In the genomic region with DNA sequence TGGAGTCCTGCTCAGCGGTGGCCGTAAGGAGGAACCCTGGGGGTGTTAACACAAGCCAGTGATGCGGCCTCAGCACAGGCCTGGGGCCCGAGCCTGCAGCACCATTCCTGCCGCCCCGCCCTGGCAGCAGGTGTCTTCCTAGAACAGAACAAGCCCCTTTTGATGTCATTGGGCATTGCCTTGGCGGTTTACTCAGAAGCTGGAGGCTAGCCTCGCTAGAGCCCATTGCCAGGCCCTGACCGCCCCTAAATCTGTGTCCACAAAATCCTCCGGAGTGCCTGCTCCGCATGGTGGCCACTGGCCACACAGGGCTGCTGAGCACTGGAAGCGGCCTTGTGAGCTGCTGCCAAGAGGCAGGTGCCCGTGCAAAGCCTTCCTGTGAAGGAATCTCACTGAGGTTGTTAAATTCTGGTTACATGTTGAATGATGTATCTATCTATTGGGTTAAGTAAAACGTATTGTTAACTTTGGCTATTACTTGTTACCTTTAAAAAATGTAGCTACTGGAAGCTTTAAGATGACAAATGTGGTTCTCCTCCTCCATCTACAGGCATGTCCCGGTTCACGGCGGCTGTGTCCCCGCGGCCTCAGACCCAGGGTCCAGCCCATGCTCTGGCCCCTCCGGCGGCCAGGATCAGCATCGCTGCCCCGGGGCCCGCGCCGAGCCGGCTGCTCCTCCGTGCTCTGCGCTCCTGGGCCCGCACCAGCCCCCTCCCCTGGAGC, we compare ENCODE assay signal across 8 cellular contexts. TPM values are rescaled to one million over a fixed set of nuclear protein-coding genes. Genes with fewer than 3 reads are reported as not detected.
DNase-seq lines count a peak whose midpoint lies in the region; ATAC-seq and TF ChIP-seq lines count a peak whose summit lies in the region.

No MANE protein-coding gene starts in this region.

- ATAC-seq in RWPE2 (ENCODE audit: low read depth) (peak; percentile 1; the same call in 2 of the 3 replicates), GM18909 (IDR thresholded peaks at IDR 0.05; ENCODE audit: poor library complexity, unreplicated experiment) (no peak), esophagus mucosa (no peak)
- ATAC-seq in naive thymus-derived CD4-positive, alpha-beta T cell, result no peak

- peaks cover 3 to 10% (median 8%) of the 10 kb centered on the region in 3 donors for H3K27me3 Mint-ChIP-seq in CD14-positive monocyte (ENCODE audit: low read depth in 3 of 3)
- peaks cover 0 to 32% (median 4%) of the 10 kb centered on the region in 5 donors for H3K27me3 Mint-ChIP-seq in naive thymus-derived CD4-positive, alpha-beta T cell

- H3K4me1 ChIP-seq in GM23248 (ENCODE audit: insufficient read depth), result peaks cover 45% of the 10 kb centered on the region
- H3K4me1 ChIP-seq in RWPE2 (ENCODE audit: insufficient read depth, poor library complexity, severe bottlenecking), result peaks cover 14% of the 10 kb centered on the region
- H3K4me1 ChIP-seq in naive thymus-derived CD4-positive, alpha-beta T cell (ENCODE audit: control insufficient read depth in 2 of 2, insufficient read depth in 2 of 2, low read length in 2 of 2), result peaks cover 11 to 35% of the 10 kb centered on the region in 2 donors

- peaks cover 0 to 11% (median 3%) of the 10 kb centered on the region in 7 donors for H3K9me3 Mint-ChIP-seq in CD14-positive monocyte
- H3K9me3 Mint-ChIP-seq in naive thymus-derived CD4-positive, alpha-beta T cell, result peaks cover 0 to 9% (median 6%) of the 10 kb centered on the region in 11 donors

- peaks cover 10 to 30% of the 10 kb centered on the region in 2 donors for H3K36me3 Mint-ChIP-seq in CD14-positive monocyte
- peaks cover 0 to 8% (median 5%) of the 10 kb centered on the region in 5 donors for H3K36me3 Mint-ChIP-seq in naive thymus-derived CD4-positive, alpha-beta T cell

- peak overlapping the region; percentile 72 for H3K4me3 ChIP-seq in GM23248
- peak overlapping the region; percentile 66 for H3K4me3 ChIP-seq in RWPE2 (ENCODE audit: severe bottlenecking)
- H3K4me3 ChIP-seq in epithelial cell of esophagus (ENCODE audit: low read length), result peak overlapping the region; percentile 55
- peak overlapping the region; percentile 57 for H3K4me3 ChIP-seq in naive thymus-derived CD4-positive, alpha-beta T cell (ENCODE audit: low read length)

- H3K4me3 Mint-ChIP-seq in CD14-positive monocyte, result peak overlapping the region; percentile 62 to 72
- H3K4me3 Mint-ChIP-seq in naive thymus-derived CD4-positive, alpha-beta T cell, result peak overlapping the region; percentile 73 to 98 (median 78)

- intact Hi-C loops in CD14-positive monocyte (cut with micrococcal nuclease), result loop anchor here (5.0 to 10.0 kb wide), 9 partner anchors 36 to 232 kb away; a partner anchor contains a TSS
- intact Hi-C loops in naive thymus-derived CD4-positive, alpha-beta T cell (cut with micrococcal nuclease), result loop anchor here (2.0 to 10.0 kb wide), 11 partner anchors 58 to 856 kb away; a partner anchor contains a TSS

- H3K36me3 ChIP-seq in GM23248 (ENCODE audit: low read depth), result no peaks in the 10 kb centered on the region
- H3K36me3 ChIP-seq in RWPE2 (ENCODE audit: low read depth), result no peaks in the 10 kb centered on the region
- H3K36me3 ChIP-seq in naive thymus-derived CD4-positive, alpha-beta T cell (ENCODE audit: control insufficient read depth in 2 of 3, insufficient read depth in 3 of 3, low read length in 3 of 3), result no peaks in the 10 kb centered on the region

- H3K79me2 ChIP-seq in GM23248 (ENCODE audit: insufficient read depth), result peaks cover 28% of the 10 kb centered on the region

- H3K27me3 ChIP-seq in GM23248 (replicated peaks; ENCODE audit: insufficient read depth) (no peaks in the 10 kb centered on the region), RWPE2 (ENCODE audit: insufficient read depth, poor library complexity, severe bottlenecking) (no peaks in the 10 kb centered on the region)
- H3K27me3 ChIP-seq in naive thymus-derived CD4-positive, alpha-beta T cell (ENCODE audit: control insufficient read depth in 2 of 2, insufficient read depth in 2 of 2, low read length in 2 of 2), result no peaks in the 10 kb centered on the region

- peak overlapping the region in 2 of 7 donors; percentile 30 to 46 for H3K27ac Mint-ChIP-seq in CD14-positive monocyte
- H3K27ac Mint-ChIP-seq in naive thymus-derived CD4-positive, alpha-beta T cell, result peak overlapping the region in 7 of 9 donors; percentile 23 to 83 (median 72)

- WGBS in GM23248 (ENCODE audit: low coverage in 1 of 2, low lambda C conversion rate in 2 of 2, missing lambda C conversion rate in 2 of 2), 2 experiments, result 32 to 36% methylated on average over 22 to 30 of the region's 30 CpGs

- H4K20me1 ChIP-seq in GM23248 (ENCODE audit: insufficient read depth), result peaks cover 6% of the 10 kb centered on the region

- H3K4me1 Mint-ChIP-seq in CD14-positive monocyte, result peaks cover 47% of the 10 kb centered on the region
- H3K4me1 Mint-ChIP-seq in naive thymus-derived CD4-positive, alpha-beta T cell, result peaks cover 27 to 46% (median 38%) of the 10 kb centered on the region in 7 donors

- H3F3A ChIP-seq in GM23248 (ENCODE audit: insufficient read depth), result peaks cover 31% of the 10 kb centered on the region

- H3K4me2 ChIP-seq in GM23248 (ENCODE audit: unreplicated experiment), result peak overlapping the region; percentile 88

- in situ Hi-C loops in GM23248 (cut with MboI), result no loop called here

- CTCF ChIA-PET in naive thymus-derived CD4-positive, alpha-beta T cell (lab: Charles Lee), result interaction anchor here (0.9 kb wide), 1 partner anchor 97 kb away, joined by 3 read pairs; no protein-coding TSS in a partner anchor

- DNase-seq in CD14-positive monocyte (ENCODE audit: low spot score) (peak; percentile 47), GM23248 (no peak), RWPE2 (ENCODE audit: low spot score) (peak; percentile 56), epithelial cell of esophagus (ENCODE audit: low read depth) (no peak), NCI-H2196 (lab: John Stamatoyannopoulos, UW; ENCODE audit: unreplicated experiment) (no peak)
- DNase-seq in naive thymus-derived CD4-positive, alpha-beta T cell, result peak in 4 of 9 donors; percentile 26 to 39 (median 32)

- peak overlapping the region; percentile 78 for H3K9ac ChIP-seq in GM23248

- H3K9me3 ChIP-seq in GM23248 (ENCODE audit: low read depth) (no peaks in the 10 kb centered on the region), RWPE2 (ENCODE audit: severe bottlenecking) (peaks cover 4% of the 10 kb centered on the region)
- no peaks in the 10 kb centered on the region for H3K9me3 ChIP-seq in naive thymus-derived CD4-positive, alpha-beta T cell (ENCODE audit: control insufficient read depth in 2 of 3, low read length in 3 of 3)

- H3K27ac ChIP-seq in GM23248 (peak overlapping the region; percentile 45), RWPE2 (ENCODE audit: poor library complexity, severe bottlenecking) (peak overlapping the region; percentile 53)
- H3K27ac ChIP-seq in naive thymus-derived CD4-positive, alpha-beta T cell (ENCODE audit: low read depth, low read length), result peak overlapping the region; percentile 81

- H3K9me2 ChIP-seq in GM23248 (ENCODE audit: insufficient read depth), result no peaks in the 10 kb centered on the region

- TF ChIP-seq CTCF in CD14-positive monocyte (IDR thresholded peaks at IDR 0.05), result no peak
- TF ChIP-seq CTCF in RWPE2 (IDR thresholded peaks at IDR 0.05; ENCODE audit: poor library complexity, severe bottlenecking), result no peak
- no peak for TF ChIP-seq CTCF in epithelial cell of esophagus (IDR thresholded peaks at IDR 0.05; ENCODE audit: insufficient read depth, low read depth, low read length, missing control alignments)

- H2AFZ ChIP-seq in GM23248, result peak overlapping the region; percentile 81

- POLR2A ChIA-PET in naive thymus-derived CD4-positive, alpha-beta T cell (lab: Charles Lee), result interaction anchor here (0.6 to 1.5 kb wide), 3 partner anchors 25 to 77 kb away, joined by 3 to 9 read pairs (median 4); no protein-coding TSS in a partner anchor

RNA-seq across cellular contexts. Expression of a gene that starts 1.2 kb away (rescaled TPM):
- 1 to 10 TPM in 1 of 2 donors, under 1 TPM in 1; 0.87 to 2.9 TPM for polyA plus RNA-seq in CD14-positive monocyte
- 35.2 and 39.3 TPM in 2 replicates for total RNA-seq in GM23248 (2014; rRNA removed; shearing (Covaris generic))
- polyA plus RNA-seq in GM23248 (2016; fragmentation: Nextera tagmentation; extraction: Ambion mirVana), result 2.3 and 2.8 TPM in 2 replicates
- 10 to 100 TPM; 15.5 to 30.7 (median 28.7) TPM for total RNA-seq in naive thymus-derived CD4-positive, alpha-beta T cell
- polyA plus RNA-seq in naive thymus-derived CD4-positive, alpha-beta T cell, result 1 to 10 TPM in 1 of 2 donors, under 1 TPM in 1; 0.97 to 2.0 TPM
- 14.3 TPM for total RNA-seq in esophagus mucosa

Comparison
In these comparisons a context has a peak if more than half of its experiments do, and no peak if none do; other contexts are left out.
1. DNase-seq: peak in CD14-positive monocyte (single experiment) and RWPE2 (single experiment); none in GM23248 (single experiment), epithelial cell of esophagus (single experiment) and NCI-H2196 (single experiment).
2. Peak in every context shown above with its lines, with median percentiles within 50 percentile points of each other: H3K27ac ChIP-seq and H3K4me3 ChIP-seq.